Comparison of ENCODE assay signal across 1 cellular context in genomic region chr21:41786521-41786987, GRCh38.
TF ChIP-seq lines count a peak whose summit lies in the region.

No MANE protein-coding gene starts in this region.

TF ChIP-seq in IMR-90, 13 proteins besides CTCF, POLR2A, EP300 and RAD21:
- no peak for TF ChIP-seq MXI1 (IDR thresholded peaks at IDR 0.05; ENCODE audit: borderline replicate concordance, low read depth, low read length)
- no peak for TF ChIP-seq CHD1 (IDR thresholded peaks at IDR 0.05; ENCODE audit: low read depth, low read length)
- no peak for TF ChIP-seq USF2 (IDR thresholded peaks at IDR 0.05; ENCODE audit: low read depth, low read length)
- TF ChIP-seq FOS (IDR thresholded peaks at IDR 0.05; ENCODE audit: low read depth, low read length) = no peak
- TF ChIP-seq MAFK (IDR thresholded peaks at IDR 0.05; ENCODE audit: low read depth, low read length) = no peak
- no peak for TF ChIP-seq NFE2L2 (IDR thresholded peaks at IDR 0.05; ENCODE audit: low read depth, low read length)
- TF ChIP-seq ELK1 (IDR thresholded peaks at IDR 0.05; ENCODE audit: borderline replicate concordance, low read depth, low read length) = no peak
- TF ChIP-seq SMC3 (IDR thresholded peaks at IDR 0.05; ENCODE audit: low read depth, low read length) = no peak
- TF ChIP-seq CEBPB (IDR thresholded peaks at IDR 0.05; ENCODE audit: low read depth, low read length) = no peak
- TF ChIP-seq BHLHE40 (IDR thresholded peaks at IDR 0.05; ENCODE audit: low read depth, low read length) = no peak
- no peak for TF ChIP-seq MAZ (IDR thresholded peaks at IDR 0.05; ENCODE audit: borderline replicate concordance, low read depth, low read length)
- no peak for TF ChIP-seq RCOR1 (IDR thresholded peaks at IDR 0.05; ENCODE audit: insufficient replicate concordance, low read length)
- no peak for TF ChIP-seq RFX5 (IDR thresholded peaks at IDR 0.05; ENCODE audit: low read depth, low read length)
